ENCODE assay signal across 9 cellular contexts in the genomic region with DNA sequence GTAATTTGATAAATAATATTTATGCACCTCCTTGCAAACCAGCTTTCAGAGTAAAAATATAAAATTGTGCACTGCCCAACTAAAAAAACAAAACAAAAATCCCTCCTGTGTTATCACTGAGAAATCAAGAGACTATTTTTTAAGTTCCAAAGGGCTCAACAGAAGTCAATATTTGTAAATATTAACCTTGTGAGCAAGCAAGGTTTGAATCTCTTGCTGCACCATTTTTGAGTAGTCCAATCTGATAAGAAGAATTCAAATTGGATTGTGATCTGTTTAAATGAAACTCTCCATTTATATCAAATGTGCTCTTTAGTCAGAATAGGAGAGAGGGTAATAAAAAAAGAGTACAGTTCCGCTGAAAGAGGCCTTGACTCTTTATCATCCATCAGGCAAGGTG.
"Had no signal": no experiment of that assay in that cellular context is flagged by ENCODE, and none has a peak within 500 bp of the region (broad histone marks: within the 10 kb centered on the region; RNA-seq: fewer than 3 reads in every experiment).

No MANE protein-coding gene starts in this region.

- ATAC-seq: HCT116, K562 had no signal

- H2AFZ ChIP-seq: GM23248 had no signal

- H3K9me3 ChIP-seq: HAP-1 had no signal

- H3K4me1 ChIP-seq: HAP-1 had no signal

- FAIRE-seq: K562 had no signal

- H3K36me3 ChIP-seq: HAP-1 had no signal

- DNase-seq: GM23248, GOT3, H7, HFFc6, IMR-90 had no signal

- H3K27ac ChIP-seq: GM23248, HL-60 had no signal

- H3K4me3 ChIP-seq: GM23248, HAP-1, K562 had no signal

- H3K9ac ChIP-seq: GM23248 had no signal
